ENCODE assay signal across 15 cellular contexts in genomic region chr6:45558858-45559257, GRCh38.
DNase-seq lines count a peak whose midpoint lies in the region; ATAC-seq and TF ChIP-seq lines count a peak whose summit lies in the region.
"Had no signal": no experiment of that assay in that cellular context is flagged by ENCODE, and none has a peak within 500 bp of the region (broad histone marks: within the 10 kb centered on the region; RNA-seq: fewer than 3 reads in every experiment).

No MANE protein-coding gene starts in this region.

- H2AFZ ChIP-seq in ACC112 (ENCODE audit: low read length, unreplicated experiment), result peak overlapping the region; percentile 34

- no peak overlapping the region for H3K4me3 ChIP-seq in ACC112 (ENCODE audit: low read depth, low read length)
- no peak overlapping the region for H3K4me3 ChIP-seq in ovary
- H3K4me3 ChIP-seq: prostate gland had no signal

- peaks cover 25% of the 10 kb centered on the region for H3K4me1 ChIP-seq in ACC112 (ENCODE audit: control insufficient read depth, insufficient read depth, low read length, unreplicated experiment)
- H3K4me1 ChIP-seq in ovary (ENCODE audit: insufficient read depth), result peaks cover 8% of the 10 kb centered on the region

- no peak for DNase-seq in LoVo (ENCODE audit: low spot score)
- DNase-seq in SHP77 treated with DMSO at 0.1 percent for 48 hours (lab: John Stamatoyannopoulos, UW), result no peak
- DNase-seq in COLO829 (ENCODE audit: low spot score), result no peak
- DNase-seq in ovary, result no peak
- DNase-seq: activated CD4-positive, alpha-beta T cell treated with anti-CD3 and anti-CD28 coated beads for 48 hours; activated gamma-delta T cell; foreskin fibroblast; H9; naive B cell; NCI-H2081 treated with DMSO at 0.1 percent for 48 hours had no signal

- H3K36me3 ChIP-seq in ACC112 (ENCODE audit: insufficient read depth, low read length) (no peaks in the 10 kb centered on the region), ovary (no peaks in the 10 kb centered on the region)
- H3K36me3 ChIP-seq: prostate gland had no signal

- no peaks in the 10 kb centered on the region for H3K79me2 ChIP-seq in ACC112 (ENCODE audit: control insufficient read depth, insufficient read depth, low read length, unreplicated experiment)

- no peaks in the 10 kb centered on the region for H3K27me3 ChIP-seq in ACC112 (ENCODE audit: insufficient read depth, low read length)
- H3K27me3 ChIP-seq in ovary, result no peaks in the 10 kb centered on the region

- intact Hi-C loops in ovary (cut with DNase I), result no loop called here

- no peaks in the 10 kb centered on the region for H3K9me3 ChIP-seq in ovary
- H3K9me3 ChIP-seq: prostate gland had no signal

- no peak for TF ChIP-seq POLR2A in ovary (IDR thresholded peaks at IDR 0.05)

- no peak for TF ChIP-seq CTCF in ovary (IDR thresholded peaks at IDR 0.05)

- H3K27ac ChIP-seq in ACC112 (ENCODE audit: low read depth, low read length) (no peak overlapping the region), ovary (no peak overlapping the region)
- H3K27ac ChIP-seq: prostate gland had no signal

- ATAC-seq in GM18502 (IDR thresholded peaks at IDR 0.05; ENCODE audit: poor library complexity, unreplicated experiment), result peak; percentile 68
- ATAC-seq in GM21447 (IDR thresholded peaks at IDR 0.05; ENCODE audit: unreplicated experiment), result peak; percentile 75
- peak; percentile 61 for ATAC-seq in HG03439 (IDR thresholded peaks at IDR 0.05; ENCODE audit: unreplicated experiment)

- TF ChIP-seq EP300 in ovary (IDR thresholded peaks at IDR 0.05), result no peak
